In the genomic region with DNA sequence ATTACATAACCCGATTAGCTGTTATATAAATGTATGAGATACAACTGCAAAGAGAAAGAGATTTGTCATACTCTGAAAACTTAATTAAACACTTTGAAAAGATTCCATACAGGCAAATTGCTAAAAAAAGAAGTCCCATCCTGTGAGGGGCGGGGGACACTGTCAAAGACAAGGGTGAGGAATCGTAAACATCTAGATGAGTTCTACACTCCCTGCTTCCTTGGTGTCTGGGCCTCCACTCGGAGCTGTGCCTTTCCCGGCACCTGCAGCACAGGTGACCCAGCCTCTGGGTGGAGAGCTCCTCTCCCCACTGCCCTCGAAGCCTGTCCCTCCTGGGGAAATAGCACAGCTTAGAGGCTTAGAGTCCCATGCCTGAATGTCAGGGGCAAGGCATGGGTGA, we compare ENCODE assay signal across 15 cellular contexts.
"Had no signal": no experiment of that assay in that cellular context is flagged by ENCODE, and none has a peak within 500 bp of the region (broad histone marks: within the 10 kb centered on the region; RNA-seq: fewer than 3 reads in every experiment).

No MANE protein-coding gene starts in this region.

- H3K27me3 ChIP-seq: adrenal gland, heart left ventricle, right atrium auricular region, tibial nerve had no signal

- H3K27ac ChIP-seq: right atrium auricular region, WERI-Rb-1 had no signal

- H3K27me3 Mint-ChIP-seq: activated CD4-positive, alpha-beta T cell treated with anti-CD3 and anti-CD28 coated beads, Interleukin-2, amount 10 ng/mL, durations not matched to agents 24 days and 14 days; activated T-helper 17 cell treated with anti-CD3 and anti-CD28 coated beads, Interleukin-2, amount 50 U/mL, for 72 hours had no signal

- ATAC-seq: activated T-helper 17 cell treated with anti-CD3 and anti-CD28 coated beads, Interleukin-2, amount 50 U/mL, for 72 hours; heart left ventricle; left ventricle myocardium superior had no signal

- H3K4me3 Mint-ChIP-seq: activated CD4-positive, alpha-beta T cell treated with anti-CD3 and anti-CD28 coated beads, Interleukin-2, amount 10 ng/mL, durations not matched to agents 24 days and 14 days; activated naive CD4-positive, alpha-beta T cell treated with anti-CD3 and anti-CD28 coated beads for 36 hours; activated T-helper 17 cell treated with anti-CD3 and anti-CD28 coated beads, Interleukin-2, amount 50 U/mL, for 72 hours; dendritic cell treated with granulocyte-macrophage colony-stimulating factor and Interleukin-4, amounts not matched to agents 40 ng/mL and 50 ng/mL, for 4 days had no signal

- H3K27ac Mint-ChIP-seq: activated CD4-positive, alpha-beta T cell treated with anti-CD3 and anti-CD28 coated beads, Interleukin-2, amount 10 ng/mL, durations not matched to agents 24 days and 14 days; activated naive CD4-positive, alpha-beta T cell treated with anti-CD3 and anti-CD28 coated beads for 36 hours; activated T-helper 17 cell treated with anti-CD3 and anti-CD28 coated beads, Interleukin-2, amount 50 U/mL, for 72 hours; dendritic cell treated with granulocyte-macrophage colony-stimulating factor and Interleukin-4, amounts not matched to agents 40 ng/mL and 50 ng/mL, for 4 days had no signal

- DNase-seq: activated CD4-positive, alpha-beta T cell treated with anti-CD3 and anti-CD28 coated beads, Interleukin-2, amount 10 ng/mL, durations not matched to agents 24 days and 14 days; activated CD8-positive, alpha-beta memory T cell treated with anti-CD3 and anti-CD28 coated beads for 24 hours; activated naive CD4-positive, alpha-beta T cell treated with anti-CD3 and anti-CD28 coated beads for 36 hours; adrenal gland; erythroblast; foreskin fibroblast; heart left ventricle; left ventricle myocardium superior; small intestine; T1000; WERI-Rb-1 had no signal

- H3K36me3 ChIP-seq: adrenal gland, heart left ventricle, right atrium auricular region, tibial nerve, WERI-Rb-1 had no signal

- H3K9me3 Mint-ChIP-seq: activated CD4-positive, alpha-beta T cell treated with anti-CD3 and anti-CD28 coated beads, Interleukin-2, amount 10 ng/mL, durations not matched to agents 24 days and 14 days; activated naive CD4-positive, alpha-beta T cell treated with anti-CD3 and anti-CD28 coated beads for 36 hours; activated T-helper 17 cell treated with anti-CD3 and anti-CD28 coated beads, Interleukin-2, amount 50 U/mL, for 72 hours; dendritic cell treated with granulocyte-macrophage colony-stimulating factor and Interleukin-4, amounts not matched to agents 40 ng/mL and 50 ng/mL, for 4 days had no signal

- H3K9me3 ChIP-seq: adrenal gland, heart left ventricle, right atrium auricular region, tibial nerve had no signal

- H3K4me1 Mint-ChIP-seq: activated T-helper 17 cell treated with anti-CD3 and anti-CD28 coated beads, Interleukin-2, amount 50 U/mL, for 72 hours had no signal

- H3K4me3 ChIP-seq: adrenal gland, heart left ventricle, right atrium auricular region, tibial nerve had no signal
